8 cellular contexts compared by ENCODE assay signal in the genomic region with DNA sequence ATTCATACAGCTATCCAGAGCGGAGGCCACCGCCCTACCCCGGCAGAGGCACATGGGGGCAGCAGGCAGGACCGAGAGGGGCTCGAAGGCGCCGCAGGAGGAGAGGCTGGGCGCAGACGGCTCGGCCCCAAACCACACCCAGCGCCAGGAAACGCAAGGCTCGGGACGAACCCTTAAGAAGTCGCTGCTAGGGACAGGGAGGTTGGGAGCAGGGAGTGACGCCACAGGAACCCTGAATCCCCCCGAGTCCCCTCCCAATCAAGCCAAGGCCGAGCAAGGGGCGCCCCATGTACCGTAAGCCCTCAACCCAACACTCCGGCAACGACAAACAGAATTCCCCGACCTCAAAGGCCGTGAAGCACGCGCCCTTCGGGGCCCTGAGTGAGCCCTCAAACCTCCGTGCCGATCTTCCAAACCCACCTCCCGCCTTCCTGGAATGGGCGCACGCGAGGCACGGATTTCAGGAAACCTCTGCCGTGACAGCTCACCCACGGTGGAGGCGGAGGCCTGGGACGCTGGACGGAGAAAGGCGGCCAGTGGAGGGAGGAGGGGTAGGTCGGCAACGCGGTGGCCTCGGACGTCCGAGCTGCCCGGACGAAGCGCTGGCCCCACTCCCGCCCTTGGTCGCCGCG. TPM values are rescaled to one million over a fixed set of nuclear protein-coding genes. Genes with fewer than 3 reads are reported as not detected.
DNase-seq lines count a peak whose midpoint lies in the region; ATAC-seq and TF ChIP-seq lines count a peak whose summit lies in the region.

No MANE protein-coding gene starts in this region.

- intact Hi-C loops in activated CD8-positive, alpha-beta T cell treated with anti-CD3 and anti-CD28 coated beads for 36 hours (cut with micrococcal nuclease), result no loop called here

- H3K36me3 ChIP-seq in H7 (replicated peaks; ENCODE audit: control insufficient read depth, insufficient read depth, low read length), result no peaks in the 10 kb centered on the region

- DNase-seq in H7 (peak; percentile 86), fibroblast of the aortic adventitia (ENCODE audit: low read depth) (peak; percentile 58), progenitor cell of endocrine pancreas (ENCODE audit: low spot score, unreplicated experiment) (no peak), NCI-H1436 (lab: John Stamatoyannopoulos, UW) (no peak)
- DNase-seq in activated CD8-positive, alpha-beta T cell treated with anti-CD3 and anti-CD28 coated beads for 36 hours, result no peak

- peaks cover 55% of the 10 kb centered on the region for H3K27me3 ChIP-seq in H7 (ENCODE audit: control insufficient read depth, insufficient read depth, low read length)

- CTCF ChIA-PET in activated CD8-positive, alpha-beta T cell treated with anti-CD3 and anti-CD28 coated beads for 36 hours (lab: Charles Lee), result interaction anchor here (0.9 to 2.2 kb wide), 2 partner anchors 25 to 196 kb away, joined by 3 to 9 read pairs; no protein-coding TSS in a partner anchor

- no peak for ATAC-seq in activated CD8-positive, alpha-beta T cell treated with anti-CD3 and anti-CD28 coated beads for 36 hours
- ATAC-seq in GM21381 (IDR thresholded peaks at IDR 0.05; ENCODE audit: unreplicated experiment) (no peak), HG03571 (IDR thresholded peaks at IDR 0.05; ENCODE audit: unreplicated experiment) (no peak), HG02588 (IDR thresholded peaks at IDR 0.05; ENCODE audit: unreplicated experiment) (no peak)

- H3K36me3 Mint-ChIP-seq in activated CD8-positive, alpha-beta T cell treated with anti-CD3 and anti-CD28 coated beads for 36 hours (ENCODE audit: low read depth), result no peaks in the 10 kb centered on the region
- H3K36me3 Mint-ChIP-seq in progenitor cell of endocrine pancreas (ENCODE audit: insufficient read depth), result no peaks in the 10 kb centered on the region

- H3K4me1 Mint-ChIP-seq in activated CD8-positive, alpha-beta T cell treated with anti-CD3 and anti-CD28 coated beads for 36 hours (ENCODE audit: low read depth), result peaks cover 55% of the 10 kb centered on the region
- peaks cover 21% of the 10 kb centered on the region for H3K4me1 Mint-ChIP-seq in progenitor cell of endocrine pancreas (ENCODE audit: low read depth)

- peak overlapping the region; percentile 50 for H3K4me3 ChIP-seq in H7 (ENCODE audit: insufficient read depth, low read depth, low read length)
- peak overlapping the region; percentile 76 for H3K4me3 ChIP-seq in fibroblast of the aortic adventitia (ENCODE audit: low read depth, low read length)

- peak overlapping the region; percentile 58 for H3K4me3 Mint-ChIP-seq in activated CD8-positive, alpha-beta T cell treated with anti-CD3 and anti-CD28 coated beads for 36 hours
- peak overlapping the region; percentile 11 for H3K4me3 Mint-ChIP-seq in progenitor cell of endocrine pancreas (ENCODE audit: low read depth)

- no peaks in the 10 kb centered on the region for H3K9me3 Mint-ChIP-seq in activated CD8-positive, alpha-beta T cell treated with anti-CD3 and anti-CD28 coated beads for 36 hours
- H3K9me3 Mint-ChIP-seq in progenitor cell of endocrine pancreas (ENCODE audit: low read depth), result no peaks in the 10 kb centered on the region

- TF ChIP-seq CTCF in activated CD8-positive, alpha-beta T cell treated with anti-CD3 and anti-CD28 coated beads for 36 hours (IDR thresholded peaks at IDR 0.05), result no peak
- TF ChIP-seq CTCF in fibroblast of the aortic adventitia (IDR thresholded peaks at IDR 0.05; ENCODE audit: insufficient read depth, low read length), result no peak
- no peak for TF ChIP-seq CTCF in progenitor cell of endocrine pancreas (IDR thresholded peaks at IDR 0.05; ENCODE audit: unreplicated experiment)

- H3K27ac Mint-ChIP-seq in activated CD8-positive, alpha-beta T cell treated with anti-CD3 and anti-CD28 coated beads for 36 hours, result peak overlapping the region; percentile 48
- no peak overlapping the region for H3K27ac Mint-ChIP-seq in progenitor cell of endocrine pancreas

- POLR2A ChIA-PET in activated CD8-positive, alpha-beta T cell treated with anti-CD3 and anti-CD28 coated beads for 36 hours (lab: Charles Lee), result interaction anchor here (0.9 to 5.0 kb wide), 4 partner anchors 9 to 560 kb away, joined by 3 to 22 read pairs (median 7); a partner anchor contains a TSS

- H3K27me3 Mint-ChIP-seq in activated CD8-positive, alpha-beta T cell treated with anti-CD3 and anti-CD28 coated beads for 36 hours, result peaks cover 43% of the 10 kb centered on the region
- H3K27me3 Mint-ChIP-seq in progenitor cell of endocrine pancreas, result peaks cover 83% of the 10 kb centered on the region

RNA-seq across cellular contexts. Expression of a gene that starts 1.8 kb away (rescaled TPM):
- 2.1 and 5.7 TPM in 2 replicates for total RNA-seq in H7 (2014; rRNA removed; shearing (Covaris generic))
- total RNA-seq in activated CD8-positive, alpha-beta T cell treated with anti-CD3 and anti-CD28 coated beads for 36 hours, result 1 to 10 TPM; 4.9 to 7.0 TPM
- total RNA-seq in fibroblast of the aortic adventitia (ENCODE audit: low replicate concordance) (7.7 and 14.0 TPM in 2 replicates), progenitor cell of endocrine pancreas (1.6 and 3.3 TPM in 2 replicates)

RNA-seq across cellular contexts. Expression of a gene that starts 2.1 kb away (rescaled TPM):
- total RNA-seq in H7 (2014; rRNA removed; shearing (Covaris generic)), result not detected in 2 replicates
- total RNA-seq in activated CD8-positive, alpha-beta T cell treated with anti-CD3 and anti-CD28 coated beads for 36 hours, result not detected
- total RNA-seq in fibroblast of the aortic adventitia (ENCODE audit: low replicate concordance) (not detected in 2 replicates), progenitor cell of endocrine pancreas (not detected in 2 replicates)

RNA-seq across cellular contexts. Expression of a gene that starts 52.2 kb away (rescaled TPM):
- 79.6 and 82.8 TPM in 2 replicates for total RNA-seq in H7 (2014; rRNA removed; shearing (Covaris generic))
- total RNA-seq in activated CD8-positive, alpha-beta T cell treated with anti-CD3 and anti-CD28 coated beads for 36 hours, result 10 to 100 TPM; 94.6 to 96.2 TPM
- total RNA-seq in fibroblast of the aortic adventitia (ENCODE audit: low replicate concordance) (75.6 and 311 TPM in 2 replicates), progenitor cell of endocrine pancreas (44.2 and 49.5 TPM in 2 replicates)

Comparison
In these comparisons a context has a peak if more than half of its experiments do, and no peak if none do; other contexts are left out.
1. DNase-seq: peak in H7 (single experiment) and fibroblast of the aortic adventitia (single experiment); none in activated CD8-positive, alpha-beta T cell treated with anti-CD3 and anti-CD28 coated beads for 36 hours (single experiment), progenitor cell of endocrine pancreas (single experiment) and NCI-H1436 (single experiment).